In genomic region chr12:52007982-52008510, GRCh38 we compare ENCODE assay signal across 2 cellular contexts.
TF ChIP-seq lines count a peak whose summit lies in the region.

No MANE protein-coding gene starts in this region.

TF ChIP-seq in SK-N-SH, 30 proteins besides CTCF, POLR2A, EP300 and RAD21 (continued from another document):
- no peak for TF ChIP-seq PBX3 (IDR thresholded peaks at IDR 0.05)
- no peak for TF ChIP-seq TAF1 (IDR thresholded peaks at IDR 0.05; ENCODE audit: borderline replicate concordance, low read depth, low read length)
- no peak for TF ChIP-seq SMC3 (IDR thresholded peaks at IDR 0.05; ENCODE audit: low read depth, low read length)
- TF ChIP-seq FOSL2 (IDR thresholded peaks at IDR 0.05; ENCODE audit: borderline replicate concordance, low read depth) = no peak
- TF ChIP-seq ELF1 (IDR thresholded peaks at IDR 0.05) = no peak
- no peak for TF ChIP-seq TCF12 (IDR thresholded peaks at IDR 0.05)
- no peak for TF ChIP-seq SIN3A (IDR thresholded peaks at IDR 0.05; ENCODE audit: borderline replicate concordance, low read depth, low read length)
- no peak for TF ChIP-seq RXRA (IDR thresholded peaks at IDR 0.05; ENCODE audit: borderline replicate concordance, low read depth)
- TF ChIP-seq POLR2AphosphoS5 (IDR thresholded peaks at IDR 0.05; ENCODE audit: low read depth, low read length) = no peak
- TF ChIP-seq CHD2 (IDR thresholded peaks at IDR 0.05; ENCODE audit: low read length, partially characterized antibody) = no peak
- TF ChIP-seq, protein P1, sequence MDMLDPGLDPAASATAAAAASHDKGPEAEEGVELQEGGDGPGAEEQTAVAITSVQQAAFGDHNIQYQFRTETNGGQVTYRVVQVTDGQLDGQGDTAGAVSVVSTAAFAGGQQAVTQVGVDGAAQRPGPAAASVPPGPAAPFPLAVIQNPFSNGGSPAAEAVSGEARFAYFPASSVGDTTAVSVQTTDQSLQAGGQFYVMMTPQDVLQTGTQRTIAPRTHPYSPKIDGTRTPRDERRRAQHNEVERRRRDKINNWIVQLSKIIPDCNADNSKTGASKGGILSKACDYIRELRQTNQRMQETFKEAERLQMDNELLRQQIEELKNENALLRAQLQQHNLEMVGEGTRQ (IDR thresholded peaks at IDR 0.05; ENCODE audit: borderline replicate concordance, low read depth, low read length) = no peak
- TF ChIP-seq NFIC (IDR thresholded peaks at IDR 0.05; ENCODE audit: borderline replicate concordance) = no peak
- no peak for TF ChIP-seq NRF1 (IDR thresholded peaks at IDR 0.05; ENCODE audit: low read depth, low read length)
- no peak for TF ChIP-seq MEF2A (IDR thresholded peaks at IDR 0.05; ENCODE audit: borderline replicate concordance, low read depth)
- no peak for TF ChIP-seq GATA2 (CRISPR knock-in tag; IDR thresholded peaks at IDR 0.05)
TF ChIP-seq in SK-N-SH: peak in this region for 0.

TF ChIP-seq in SK-N-SH treated with all-trans-retinoic acid at 6 μM for 48 hours, 23 proteins besides CTCF, POLR2A, EP300 and RAD21 (continued from another document):
- TF ChIP-seq TSHZ2 (CRISPR knock-in tag; IDR thresholded peaks at IDR 0.05) (no peak), TCF4 (CRISPR knock-in tag; IDR thresholded peaks at IDR 0.05; ENCODE audit: borderline replicate concordance) (no peak), TOX (CRISPR knock-in tag; IDR thresholded peaks at IDR 0.05; ENCODE audit: borderline replicate concordance) (no peak), ZFP30 (CRISPR knock-in tag; IDR thresholded peaks at IDR 0.05) (no peak), ZC3H10 (CRISPR knock-in tag; IDR thresholded peaks at IDR 0.05) (no peak), ISL1 (CRISPR knock-in tag; IDR thresholded peaks at IDR 0.05) (no peak), PATZ1 (CRISPR knock-in tag; IDR thresholded peaks at IDR 0.05; ENCODE audit: borderline replicate concordance) (no peak), CSDC2 (CRISPR knock-in tag; IDR thresholded peaks at IDR 0.05) (no peak)
- TF ChIP-seq, protein P2, sequence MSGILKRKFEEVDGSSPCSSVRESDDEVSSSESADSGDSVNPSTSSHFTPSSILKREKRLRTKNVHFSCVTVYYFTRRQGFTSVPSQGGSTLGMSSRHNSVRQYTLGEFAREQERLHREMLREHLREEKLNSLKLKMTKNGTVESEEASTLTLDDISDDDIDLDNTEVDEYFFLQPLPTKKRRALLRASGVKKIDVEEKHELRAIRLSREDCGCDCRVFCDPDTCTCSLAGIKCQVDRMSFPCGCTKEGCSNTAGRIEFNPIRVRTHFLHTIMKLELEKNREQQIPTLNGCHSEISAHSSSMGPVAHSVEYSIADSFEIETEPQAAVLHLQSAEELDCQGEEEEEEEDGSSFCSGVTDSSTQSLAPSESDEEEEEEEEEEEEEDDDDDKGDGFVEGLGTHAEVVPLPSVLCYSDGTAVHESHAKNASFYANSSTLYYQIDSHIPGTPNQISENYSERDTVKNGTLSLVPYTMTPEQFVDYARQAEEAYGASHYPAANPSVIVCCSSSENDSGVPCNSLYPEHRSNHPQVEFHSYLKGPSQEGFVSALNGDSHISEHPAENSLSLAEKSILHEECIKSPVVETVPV (CRISPR knock-in tag; IDR thresholded peaks at IDR 0.05) = no peak
TF ChIP-seq in SK-N-SH treated with all-trans-retinoic acid at 6 μM for 48 hours: peak in this region for 0.
